1 cellular context compared by ENCODE assay signal in genomic region chr2:10759151-10759714, GRCh38.
A peak's percentile ranks its signal among the peaks of the same experiment; 100 is the strongest.
TF ChIP-seq lines count a peak whose summit lies in the region.

No MANE protein-coding gene starts in this region.

TF ChIP-seq in HepG2, 621 proteins besides CTCF, POLR2A, EP300 and RAD21 (continued from another document):
- TF ChIP-seq HIC2 (CRISPR knock-in tag; IDR thresholded peaks at IDR 0.05; ENCODE audit: low read depth) (peak; percentile 76), ZNF343 (CRISPR knock-in tag; IDR thresholded peaks at IDR 0.05) (no peak), ZNF547 (CRISPR knock-in tag; IDR thresholded peaks at IDR 0.05) (0 out of 2 replicates have a peak, but pooled peaks have one; percentile 68), ZFX (CRISPR knock-in tag; IDR thresholded peaks at IDR 0.05; ENCODE audit: low read depth) (peak; percentile 35; the same call in 1 of the 2 replicates), KDM5B (CRISPR knock-in tag; IDR thresholded peaks at IDR 0.05; ENCODE audit: borderline replicate concordance) (peak; percentile 65; the same call in 1 of the 2 replicates), HNF1B (CRISPR knock-in tag; IDR thresholded peaks at IDR 0.05) (0 out of 2 replicates have a peak, but pooled peaks have one; percentile 15), BCL3 (CRISPR knock-in tag; IDR thresholded peaks at IDR 0.05) (peak; percentile 45; the same call in 1 of the 2 replicates), ETV5 (CRISPR knock-in tag; IDR thresholded peaks at IDR 0.05; ENCODE audit: borderline replicate concordance) (0 out of 2 replicates have a peak, but pooled peaks have one; percentile 4), CEBPB (IDR thresholded peaks at IDR 0.05; ENCODE audit: borderline replicate concordance, low read depth, low read length) (peak; percentile 48; the same call in 1 of the 2 replicates)
